ENCODE assay signal across 27 cellular contexts in genomic region chr12:95760371-95760770, GRCh38. TPM values are rescaled to one million over a fixed set of nuclear protein-coding genes. Genes with fewer than 3 reads are reported as not detected.
"Had no signal": no experiment of that assay in that cellular context is flagged by ENCODE, and none has a peak within 500 bp of the region (broad histone marks: within the 10 kb centered on the region; RNA-seq: fewer than 3 reads in every experiment).

No MANE protein-coding gene starts in this region.

- H3K4me3 ChIP-seq: body of pancreas, colonic mucosa, esophagus squamous epithelium, gastroesophageal sphincter had no signal

- H3K27me3 ChIP-seq: body of pancreas, colonic mucosa, esophagus squamous epithelium, gastroesophageal sphincter had no signal

- H3K4me1 ChIP-seq: colonic mucosa had no signal

- DNase-seq: activated B cell treated with CpG ODN at 0.5 μM for 24 hours; activated CD4-positive, alpha-beta T cell treated with anti-CD3 and anti-CD28 coated beads for 48 hours; activated CD4-positive, alpha-beta T cell treated with anti-CD3 and anti-CD28 coated beads, Interleukin-2, amount 50 U/mL, for 1 hour; activated CD4-positive, alpha-beta T cell treated with anti-CD3 and anti-CD28 coated beads, Interleukin-2, amount 50 U/mL, for 48 hours; activated CD8-positive, alpha-beta memory T cell treated with anti-CD3 and anti-CD28 coated beads for 24 hours; activated CD8-positive, alpha-beta T cell treated with anti-CD3 and anti-CD28 coated beads for 36 hours; activated effector memory CD4-positive, alpha-beta T cell treated with Interleukin-2 at 50 U/mL for 16 hours; activated gamma-delta T cell treated with Interleukin-2 at 50 U/mL for 16 hours; activated naive CD4-positive, alpha-beta T cell treated with anti-CD3 and anti-CD28 coated beads, Interleukin-2, amount 50 U/mL, for 16 hours; activated naive CD4-positive, alpha-beta T cell treated with Interleukin-2 at 50 U/mL for 16 hours; activated T-cell treated with anti-CD3 and anti-CD28 coated beads, Interleukin-2, amount 50 U/mL, for 4 hours; amniotic stem cell; anterior cingulate cortex; body of pancreas; caudate nucleus; colonic mucosa; effector memory CD4-positive, alpha-beta T cell; esophagus squamous epithelium; foreskin melanocyte; T-helper 1 cell; T-helper 17 cell; T1000; WERI-Rb-1 had no signal

- H3K27ac ChIP-seq: body of pancreas, colonic mucosa, epithelial cell of prostate, esophagus squamous epithelium, gastroesophageal sphincter, WERI-Rb-1 had no signal

- H3K36me3 ChIP-seq: colonic mucosa, esophagus squamous epithelium, gastroesophageal sphincter, WERI-Rb-1 had no signal

- ATAC-seq: activated CD4-positive, CD25-positive, alpha-beta regulatory T cell treated with anti-CD3 and anti-CD28 coated beads, Interleukin-2, amount 50 U/mL, for 24 hours; activated CD8-positive, alpha-beta T cell treated with anti-CD3 and anti-CD28 coated beads for 36 hours; activated T-cell treated with anti-CD3 and anti-CD28 coated beads, Interleukin-2, amount 50 U/mL, for 4 hours; activated T-helper 17 cell treated with anti-CD3 and anti-CD28 coated beads, Interleukin-2, amount 50 U/mL, for 72 hours; body of pancreas; gastroesophageal sphincter; T-helper 17 cell had no signal

- H3K9me3 ChIP-seq: body of pancreas, colonic mucosa, esophagus squamous epithelium had no signal

RNA-seq across cellular contexts. Expression of gene NTN4, which starts 30.2 kb away (rescaled TPM):
- total RNA-seq: activated CD8-positive, alpha-beta T cell treated with anti-CD3 and anti-CD28 coated beads for 36 hours had no signal
